8 cellular contexts compared by ENCODE assay signal in genomic region chr20:47360489-47361267, GRCh38. TPM values are rescaled to one million over a fixed set of nuclear protein-coding genes. Genes with fewer than 3 reads are reported as not detected.
DNase-seq lines count a peak whose midpoint lies in the region; ATAC-seq and TF ChIP-seq lines count a peak whose summit lies in the region.

No MANE protein-coding gene starts in this region.

- peak overlapping the region; percentile 97 to 98 for H4K8ac ChIP-seq in IMR-90 (ENCODE audit: low read depth in 2 of 2, low read length in 2 of 2)

- H2AK9ac ChIP-seq in IMR-90 (replicated peaks; ENCODE audit: low read depth, low read length, poor library complexity), result peak overlapping the region; percentile 95

- peak; percentile 95 for DNase-seq in DMS 273 treated with DMSO at 0.1 percent for 48 hours (lab: John Stamatoyannopoulos, UW)
- peak; percentile 98 for DNase-seq in IMR-90
- DNase-seq in PC-9, result peak; percentile 84 to 92
- peak; percentile 87 for DNase-seq in lower lobe of right lung
- DNase-seq in superior temporal gyrus (ENCODE audit: extremely low spot score), result peak; percentile 76

- peak overlapping the region; percentile 98 for H3K56ac ChIP-seq in IMR-90 (ENCODE audit: extremely low read depth, insufficient read depth, low read length)

- H3K4me2 ChIP-seq in IMR-90 (ENCODE audit: low read depth, low read length) (peak overlapping the region; percentile 41), PC-9 (peak overlapping the region; percentile 96)

- WGBS in IMR-90 (ENCODE audit: extremely low coverage in 2 of 2, insufficient read length in 1 of 2), 2 experiments, result 0% methylated on average over 5 of the region's 25 CpGs; no CpG with 5 or more reads in 1 of the 2 experiments

- no peak; the same call in 1 of the 2 replicates for TF ChIP-seq RAD21 in IMR-90 (IDR thresholded peaks at IDR 0.05; ENCODE audit: low read length)

- H3K9me1 ChIP-seq in IMR-90 (ENCODE audit: insufficient read depth, low read length), result peaks cover 11% of the 10 kb centered on the region

- H3K9me2 ChIP-seq in PC-9 (ENCODE audit: insufficient read depth), result no peaks in the 10 kb centered on the region

- dilution Hi-C loops in IMR-90 (cut with HindIII; ENCODE audit: low sequenced_read_pairs, unreplicated experiment), result no loop called here

- H3K79me2 ChIP-seq in PC-9 (ENCODE audit: low read depth), result peaks cover 11% of the 10 kb centered on the region

- no peaks in the 10 kb centered on the region for H3K9me3 ChIP-seq in IMR-90 (ENCODE audit: control insufficient read depth, insufficient read depth, low read length)
- no peaks in the 10 kb centered on the region for H3K9me3 ChIP-seq in PC-9 (ENCODE audit: insufficient read depth, low read depth)
- no peaks in the 10 kb centered on the region for H3K9me3 ChIP-seq in duodenal mucosa (ENCODE audit: control insufficient read depth in 1 of 2, low read length in 2 of 2)
- no peaks in the 10 kb centered on the region for H3K9me3 ChIP-seq in lower lobe of right lung

- H4K20me1 ChIP-seq in IMR-90 (ENCODE audit: insufficient read depth, low read length) (no peaks in the 10 kb centered on the region), PC-9 (ENCODE audit: insufficient read depth) (no peaks in the 10 kb centered on the region)

- H3K4me3 ChIP-seq in IMR-90 (ENCODE audit: insufficient read depth, low read depth, low read length) (no peak overlapping the region), PC-9 (peak overlapping the region; percentile 52), duodenal mucosa (ENCODE audit: low read depth in 1 of 2, low read length in 2 of 2) (peak overlapping the region in 1 of 2 donors; percentile 37), lower lobe of right lung (peak overlapping the region; percentile 28)

- POLR2A ChIA-PET in IMR-90 (lab: Charles Lee; ENCODE audit: unreplicated experiment), result interaction anchor here (0.6 to 1.3 kb wide), 5 partner anchors 11 to 56 kb away, joined by 3 to 11 read pairs (median 5); no protein-coding TSS in a partner anchor
- POLR2A ChIA-PET in PC-9 (lab: Charles Lee; ENCODE audit: unreplicated experiment), result interaction anchor here (0.6 to 1.2 kb wide), 5 partner anchors 19 to 72 kb away, joined by 3 to 4 read pairs (median 3); no protein-coding TSS in a partner anchor

- peak; percentile 81 for TF ChIP-seq POLR2A in IMR-90 (IDR thresholded peaks at IDR 0.05; ENCODE audit: low read depth, low read length)

- H2BK120ac ChIP-seq in IMR-90 (ENCODE audit: low read depth, low read length), result peak overlapping the region; percentile 99

- CTCF ChIA-PET in IMR-90 (lab: Yijun Ruan, JAX), result interaction anchor here (0.9 to 1.3 kb wide), 2 partner anchors 23 to 35 kb away, joined by 3 to 5 read pairs; no protein-coding TSS in a partner anchor
- CTCF ChIA-PET in PC-9 (lab: Charles Lee), result interaction anchor here (0.5 to 1.1 kb wide), 5 partner anchors 23 to 263 kb away, joined by 3 to 6 read pairs (median 4); no protein-coding TSS in a partner anchor

- H3K36me3 ChIP-seq in IMR-90 (ENCODE audit: control insufficient read depth, insufficient read depth, low read length), result no peaks in the 10 kb centered on the region
- H3K36me3 ChIP-seq in PC-9 (ENCODE audit: low read depth), result no peaks in the 10 kb centered on the region
- H3K36me3 ChIP-seq in duodenal mucosa (ENCODE audit: control insufficient read depth in 1 of 2, insufficient read depth in 2 of 2, low read length in 2 of 2), result no peaks in the 10 kb centered on the region
- H3K36me3 ChIP-seq in lower lobe of right lung, result no peaks in the 10 kb centered on the region

- H2AK5ac ChIP-seq in IMR-90 (ENCODE audit: low read depth, low read length), result peak overlapping the region; percentile 100

- intact Hi-C loops in IMR-90 (cut with micrococcal nuclease), result loop anchor here (2.0 kb wide), 1 partner anchor 86 kb away; no protein-coding TSS in a partner anchor
- intact Hi-C loops in PC-9 (cut with micrococcal nuclease; ENCODE audit: unreplicated experiment), result no loop called here
- intact Hi-C loops in lower lobe of right lung (cut with DNase I), result no loop called here

- H2AFZ ChIP-seq in IMR-90 (replicated peaks; ENCODE audit: low read length, poor library complexity) (peak overlapping the region; percentile 69), PC-9 (no peak overlapping the region; the same call in 1 of the 2 replicates)

- peak overlapping the region; percentile 98 for H3K4ac ChIP-seq in IMR-90 (ENCODE audit: low read depth, low read length)

- no peaks in the 10 kb centered on the region for H3K27me3 ChIP-seq in IMR-90 (ENCODE audit: control insufficient read depth, insufficient read depth, low read length)
- H3K27me3 ChIP-seq in PC-9 (ENCODE audit: insufficient read depth, low read depth), result no peaks in the 10 kb centered on the region
- no peaks in the 10 kb centered on the region for H3K27me3 ChIP-seq in duodenal mucosa (ENCODE audit: control insufficient read depth in 1 of 2, insufficient read depth in 2 of 2, low read length in 2 of 2)
- no peaks in the 10 kb centered on the region for H3K27me3 ChIP-seq in lower lobe of right lung (ENCODE audit: low read depth)

- peaks cover 3 to 14% of the 10 kb centered on the region in 2 experiments; a peak in 3 of 4 replicates for H3K79me1 ChIP-seq in IMR-90 (ENCODE audit: low read depth in 1 of 2, low read length in 2 of 2)

- H3K14ac ChIP-seq in IMR-90 (replicated peaks; ENCODE audit: low read depth, low read length), result peak overlapping the region; percentile 99

- peak overlapping the region; percentile 91 for H3K18ac ChIP-seq in IMR-90 (ENCODE audit: low read depth, low read length)

- H3K23ac ChIP-seq in IMR-90 (ENCODE audit: low read depth, low read length), result peak overlapping the region; percentile 94

- peak overlapping the region; percentile 93 for H2BK5ac ChIP-seq in IMR-90 (ENCODE audit: low read depth, low read length, poor library complexity, severe bottlenecking)

- peak; percentile 43 for ATAC-seq in IMR-90 (ENCODE audit: low read depth)
- ATAC-seq in lower lobe of right lung, result peak; percentile 21 to 27
- ATAC-seq in HG03432 (IDR thresholded peaks at IDR 0.05; ENCODE audit: unreplicated experiment), result no peak
- ATAC-seq in HG02623 (IDR thresholded peaks at IDR 0.05; ENCODE audit: unreplicated experiment), result no peak

- H3K27ac ChIP-seq in IMR-90 (ENCODE audit: insufficient read depth, low read length) (peak overlapping the region; percentile 98), PC-9 (peak overlapping the region; percentile 99), duodenal mucosa (ENCODE audit: low read depth, low read length) (peak overlapping the region; percentile 87), lower lobe of right lung (peak overlapping the region; percentile 99)

- peak overlapping the region; percentile 80 for H2BK15ac ChIP-seq in IMR-90 (ENCODE audit: low read depth, low read length)

- TF ChIP-seq CTCF in IMR-90 (conservative IDR thresholded peaks at IDR 0.05; ENCODE audit: low read depth, low read length) (no peak), PC-9 (conservative IDR thresholded peaks at IDR 0.05) (no peak), lower lobe of right lung (IDR thresholded peaks at IDR 0.05) (no peak)

- H4K5ac ChIP-seq in IMR-90 (ENCODE audit: low read depth, low read length), result peak overlapping the region; percentile 86

- in situ Hi-C loops in IMR-90 (cut with MboI; ENCODE audit: low sequenced_read_pairs), result no loop called here

- H3F3A ChIP-seq in PC-9 (ENCODE audit: insufficient read depth, low read depth), result peaks cover 59% of the 10 kb centered on the region

- H3K4me1 ChIP-seq in IMR-90 (ENCODE audit: control insufficient read depth, insufficient read depth, low read length) (peaks cover 47% of the 10 kb centered on the region), PC-9 (replicated peaks; ENCODE audit: insufficient read depth) (peaks cover 58% of the 10 kb centered on the region), duodenal mucosa (ENCODE audit: control insufficient read depth in 1 of 2, insufficient read depth in 2 of 2, low read length in 2 of 2) (peaks cover 54 to 56% of the 10 kb centered on the region in 2 donors), lower lobe of right lung (peaks cover 73% of the 10 kb centered on the region)

- BruUV-seq in IMR-90 (replicated peaks; lab: Mats Ljungman, UMichigan) (no TSS peak), PC-9 (replicated peaks; lab: Mats Ljungman, UMichigan) (no TSS peak)

- H2BK20ac ChIP-seq in IMR-90 (ENCODE audit: low read depth, low read length), result peak overlapping the region; percentile 96

- H3K9ac ChIP-seq in IMR-90 (ENCODE audit: low read depth, low read length) (peak overlapping the region; percentile 77), duodenal mucosa (ENCODE audit: low read depth in 1 of 2, low read length in 2 of 2) (peak overlapping the region; percentile 65 to 79)

- H4K91ac ChIP-seq in IMR-90 (ENCODE audit: insufficient read depth, low read depth, low read length), result peak overlapping the region; percentile 99

TF ChIP-seq in IMR-90, 13 proteins besides CTCF, POLR2A, EP300 and RAD21 (continues in another document):
- TF ChIP-seq CEBPB (IDR thresholded peaks at IDR 0.05; ENCODE audit: low read depth, low read length) (no peak), BHLHE40 (IDR thresholded peaks at IDR 0.05; ENCODE audit: low read depth, low read length) (peak; percentile 47; the same call in 1 of the 2 replicates), USF2 (IDR thresholded peaks at IDR 0.05; ENCODE audit: low read depth, low read length) (no peak), FOS (IDR thresholded peaks at IDR 0.05; ENCODE audit: low read depth, low read length) (peak; percentile 9; the same call in 1 of the 2 replicates)
- TF ChIP-seq, protein P1, sequence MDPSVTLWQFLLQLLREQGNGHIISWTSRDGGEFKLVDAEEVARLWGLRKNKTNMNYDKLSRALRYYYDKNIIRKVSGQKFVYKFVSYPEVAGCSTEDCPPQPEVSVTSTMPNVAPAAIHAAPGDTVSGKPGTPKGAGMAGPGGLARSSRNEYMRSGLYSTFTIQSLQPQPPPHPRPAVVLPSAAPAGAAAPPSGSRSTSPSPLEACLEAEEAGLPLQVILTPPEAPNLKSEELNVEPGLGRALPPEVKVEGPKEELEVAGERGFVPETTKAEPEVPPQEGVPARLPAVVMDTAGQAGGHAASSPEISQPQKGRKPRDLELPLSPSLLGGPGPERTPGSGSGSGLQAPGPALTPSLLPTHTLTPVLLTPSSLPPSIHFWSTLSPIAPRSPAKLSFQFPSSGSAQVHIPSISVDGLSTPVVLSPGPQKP (IDR thresholded peaks at IDR 0.05; ENCODE audit: borderline replicate concordance, low read depth, low read length), result no peak

RNA-seq across cellular contexts. Expression of gene ZMYND8, which starts 4.2 kb away (rescaled TPM):
- total RNA-seq in IMR-90 (2012; rRNA removed), result 23.6 and 24.0 TPM in 2 replicates
- polyA plus RNA-seq in IMR-90 (2012; rRNA removed), result 28.2 and 28.3 TPM in 2 replicates
- 12.6 and 14.1 TPM in 2 replicates for polyA plus RNA-seq in IMR-90 (2012; cell fraction: cytosol; rRNA removed)
- polyA plus RNA-seq in IMR-90 (2012; cell fraction: nucleus; rRNA removed; ENCODE audit: low replicate concordance), result 43.6 and 72.5 TPM in 2 replicates
- 72.3 and 107 TPM in 2 replicates for total RNA-seq in PC-9 (2021)
- total RNA-seq in lower lobe of right lung, result 57.6 TPM

Comparison
In these comparisons a context has a peak if more than half of its experiments do, and no peak if none do; other contexts are left out.
1. ATAC-seq: peak in IMR-90 (single experiment) and lower lobe of right lung (2 of 2); none in HG03432 (single experiment) and HG02623 (single experiment).
2. Peak in every context shown above with its lines, with median percentiles within 50 percentile points of each other: DNase-seq and H3K27ac ChIP-seq.